ENCODE assay signal across 11 cellular contexts in genomic region chr15:100483370-100483769, GRCh38. TPM values are rescaled to one million over a fixed set of nuclear protein-coding genes. Genes with fewer than 3 reads are reported as not detected.
"Had no signal": no experiment of that assay in that cellular context is flagged by ENCODE, and none has a peak within 500 bp of the region (broad histone marks: within the 10 kb centered on the region; RNA-seq: fewer than 3 reads in every experiment).

No MANE protein-coding gene starts in this region.

- H3K9me3 ChIP-seq: HAP-1 had no signal

- H3K27ac Mint-ChIP-seq: GM23338, H9, HFFc6 had no signal

- H3K36me3 ChIP-seq: HAP-1 had no signal

- H3K4me3 Mint-ChIP-seq: GM23338, H9, HFFc6 had no signal

- ATAC-seq: GM23338, HCT116 had no signal

- DNase-seq: GM23248, GOT3, H7, H9, HCEC 1CT, HFFc6 had no signal

- H3K4me3 ChIP-seq: GM23248, GM23338, HAP-1 had no signal

- H3K4me1 ChIP-seq: HAP-1 had no signal

- H3K27ac ChIP-seq: GM23248 had no signal

RNA-seq across cellular contexts. Expression of gene CERS3, which starts 45.4 kb away (rescaled TPM):
- total RNA-seq: GM23248, H1, H4, HFFc6 had no signal
